In the genomic region with DNA sequence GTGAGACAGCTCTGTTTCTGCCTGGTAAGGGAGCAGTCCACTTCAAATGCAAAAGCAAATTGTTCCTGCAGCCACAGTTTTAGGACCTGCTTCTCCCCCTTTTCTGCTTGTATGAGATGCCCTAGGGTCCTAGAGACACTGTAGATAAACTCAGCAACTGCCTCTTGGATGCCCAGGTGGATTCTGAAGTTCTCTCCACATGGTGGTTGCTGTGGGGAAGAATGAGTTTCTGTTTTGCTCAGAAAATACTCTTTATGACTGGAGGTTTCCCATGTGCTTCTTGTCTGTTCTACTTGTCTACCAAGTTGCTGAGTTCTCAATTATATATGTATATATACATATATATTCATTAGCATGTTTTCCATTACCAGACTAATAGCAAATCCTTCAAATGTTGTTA, we compare ENCODE assay signal across 9 cellular contexts. TPM values are rescaled to one million over a fixed set of nuclear protein-coding genes. Genes with fewer than 3 reads are reported as not detected.
A peak's percentile ranks its signal among the peaks of the same experiment; 100 is the strongest.
DNase-seq lines count a peak whose midpoint lies in the region; ATAC-seq and TF ChIP-seq lines count a peak whose summit lies in the region.
"Had no signal": no experiment of that assay in that cellular context is flagged by ENCODE, and none has a peak within 500 bp of the region (broad histone marks: within the 10 kb centered on the region; RNA-seq: fewer than 3 reads in every experiment).

No MANE protein-coding gene starts in this region.

- no peak overlapping the region for H3K27ac ChIP-seq in CD8-positive, alpha-beta T cell (ENCODE audit: low read depth, low read length)

- no peaks in the 10 kb centered on the region for H3K4me1 ChIP-seq in CD8-positive, alpha-beta T cell (ENCODE audit: insufficient read depth, low read length)

- no peaks in the 10 kb centered on the region for H3K36me3 ChIP-seq in CD8-positive, alpha-beta T cell (ENCODE audit: insufficient read depth, low read length)

- TF ChIP-seq CTCF in mesothelial cell of epicardium (IDR thresholded peaks at IDR 0.05; ENCODE audit: unreplicated experiment) = no peak
- no peak for TF ChIP-seq CTCF in CD8-positive, alpha-beta T cell (IDR thresholded peaks at IDR 0.05)

- H3K9me3 ChIP-seq in CD8-positive, alpha-beta T cell (ENCODE audit: low read length) = no peaks in the 10 kb centered on the region

- CTCF ChIA-PET in CD8-positive, alpha-beta T cell (lab: Charles Lee) = interaction anchor here (1.0 kb wide), 1 partner anchor 10 kb away, joined by 3 read pairs; no protein-coding TSS in a partner anchor

- DNase-seq in mesothelial cell of epicardium (ENCODE audit: low spot score in 2 of 2, unreplicated experiment in 2 of 2) (no peak), NCI-H1930 (lab: John Stamatoyannopoulos, UW) (no peak)
- no peak for DNase-seq in CD8-positive, alpha-beta T cell
- DNase-seq: DMS79 treated with DMSO at 0.1 percent for 48 hours had no signal

- peaks cover 16% of the 10 kb centered on the region for H3K4me1 Mint-ChIP-seq in activated T-helper 17 cell treated with anti-CD3 and anti-CD28 coated beads, Interleukin-2, amount 50 U/mL, for 72 hours
- no peaks in the 10 kb centered on the region for H3K4me1 Mint-ChIP-seq in mesothelial cell of epicardium
- H3K4me1 Mint-ChIP-seq in CD8-positive, alpha-beta T cell (ENCODE audit: low read depth) = no peaks in the 10 kb centered on the region

- no peak overlapping the region for H3K4me3 Mint-ChIP-seq in activated T-helper 17 cell treated with anti-CD3 and anti-CD28 coated beads, Interleukin-2, amount 50 U/mL, for 72 hours
- H3K4me3 Mint-ChIP-seq in mesothelial cell of epicardium = no peak overlapping the region
- no peak overlapping the region for H3K4me3 Mint-ChIP-seq in CD8-positive, alpha-beta T cell

- POLR2A ChIA-PET in CD8-positive, alpha-beta T cell (lab: Charles Lee) = no interaction called here

- ATAC-seq in GM18868 (IDR thresholded peaks at IDR 0.05; ENCODE audit: unreplicated experiment) (peak; percentile 97), GM21381 (IDR thresholded peaks at IDR 0.05; ENCODE audit: unreplicated experiment) (peak; percentile 99), HG03064 (IDR thresholded peaks at IDR 0.05; ENCODE audit: low read depth, unreplicated experiment) (peak; percentile 88)
- peak; percentile 95 for ATAC-seq in activated T-helper 17 cell treated with anti-CD3 and anti-CD28 coated beads, Interleukin-2, amount 50 U/mL, for 72 hours (replicated peaks)
- ATAC-seq in CD8-positive, alpha-beta T cell = no peak

- no peak overlapping the region for H3K4me3 ChIP-seq in CD8-positive, alpha-beta T cell (ENCODE audit: low read depth, low read length)

- H3K27me3 Mint-ChIP-seq in activated T-helper 17 cell treated with anti-CD3 and anti-CD28 coated beads, Interleukin-2, amount 50 U/mL, for 72 hours = no peaks in the 10 kb centered on the region
- H3K27me3 Mint-ChIP-seq in mesothelial cell of epicardium (ENCODE audit: low read depth) = no peaks in the 10 kb centered on the region
- no peaks in the 10 kb centered on the region for H3K27me3 Mint-ChIP-seq in CD8-positive, alpha-beta T cell (ENCODE audit: low read depth)

- peak overlapping the region; percentile 25 for H3K27ac Mint-ChIP-seq in activated T-helper 17 cell treated with anti-CD3 and anti-CD28 coated beads, Interleukin-2, amount 50 U/mL, for 72 hours
- no peak overlapping the region for H3K27ac Mint-ChIP-seq in mesothelial cell of epicardium
- no peak overlapping the region for H3K27ac Mint-ChIP-seq in CD8-positive, alpha-beta T cell

- H3K9me3 Mint-ChIP-seq in activated T-helper 17 cell treated with anti-CD3 and anti-CD28 coated beads, Interleukin-2, amount 50 U/mL, for 72 hours = no peaks in the 10 kb centered on the region
- peaks cover 16% of the 10 kb centered on the region for H3K9me3 Mint-ChIP-seq in mesothelial cell of epicardium
- H3K9me3 Mint-ChIP-seq in CD8-positive, alpha-beta T cell = peaks cover 7% of the 10 kb centered on the region

- intact Hi-C loops in CD8-positive, alpha-beta T cell (cut with DNase I, micrococcal nuclease) = no loop called here

- H3K36me3 Mint-ChIP-seq in activated T-helper 17 cell treated with anti-CD3 and anti-CD28 coated beads, Interleukin-2, amount 50 U/mL, for 72 hours (ENCODE audit: low read depth) = no peaks in the 10 kb centered on the region
- no peaks in the 10 kb centered on the region for H3K36me3 Mint-ChIP-seq in mesothelial cell of epicardium
- H3K36me3 Mint-ChIP-seq in CD8-positive, alpha-beta T cell = no peaks in the 10 kb centered on the region

- no peaks in the 10 kb centered on the region for H3K27me3 ChIP-seq in CD8-positive, alpha-beta T cell (ENCODE audit: insufficient read depth, low read length)

RNA-seq across cellular contexts. Expression of gene ZNF80, which starts 5.6 kb away (rescaled TPM):
- total RNA-seq in activated T-helper 17 cell treated with anti-CD3 and anti-CD28 coated beads, Interleukin-2, amount 50 U/mL, for 72 hours = under 1 TPM; 0.15 to 0.29 TPM
- total RNA-seq in mesothelial cell of epicardium = 0.16 TPM in 1 of 3 replicates, not detected in the others
- 1 to 10 TPM; 1.6 TPM for total RNA-seq in CD8-positive, alpha-beta T cell
- total RNA-seq: myocyte had no signal

RNA-seq across cellular contexts. Expression of gene TIGIT, which starts 50.9 kb away (rescaled TPM):
- total RNA-seq in activated T-helper 17 cell treated with anti-CD3 and anti-CD28 coated beads, Interleukin-2, amount 50 U/mL, for 72 hours = 10 to 100 TPM; 21.5 to 53.0 TPM
- not detected in 3 replicates for total RNA-seq in mesothelial cell of epicardium
- total RNA-seq in CD8-positive, alpha-beta T cell = 1 to 10 TPM; 8.7 to 9.8 TPM
- total RNA-seq: myocyte had no signal
